In genomic region chr17:72401883-72402726, GRCh38 we compare ENCODE assay signal across 39 cellular contexts.
"Had no signal": no experiment of that assay in that cellular context is flagged by ENCODE, and none has a peak within 500 bp of the region (broad histone marks: within the 10 kb centered on the region; RNA-seq: fewer than 3 reads in every experiment).

No MANE protein-coding gene starts in this region.

- H3K4me3 ChIP-seq: ascending aorta, body of pancreas, breast epithelium had no signal

- DNase-seq: activated CD4-positive, alpha-beta memory T cell treated with anti-CD3 and anti-CD28 coated beads, Interleukin-2, amount 10 ng/mL, durations not matched to agents 7 days and 5 days; activated CD4-positive, alpha-beta T cell treated with anti-CD3 and anti-CD28 coated beads for 1 hour; activated CD4-positive, alpha-beta T cell treated with anti-CD3 and anti-CD28 coated beads for 48 hours; activated CD4-positive, CD25-positive, alpha-beta regulatory T cell; activated CD8-positive, alpha-beta memory T cell treated with anti-CD3 and anti-CD28 coated beads for 24 hours; activated CD8-positive, alpha-beta memory T cell treated with anti-CD3 and anti-CD28 coated beads, Interleukin-2, amount 10 ng/mL, durations not matched to agents 7 days and 5 days; activated gamma-delta T cell; activated naive CD4-positive, alpha-beta T cell treated with Interleukin-2 at 50 U/mL for 16 hours; activated naive CD8-positive, alpha-beta T cell treated with anti-CD3 and anti-CD28 coated beads, Interleukin-2, amount 10 ng/mL, durations not matched to agents 7 days and 5 days; activated T-cell treated with anti-CD3 and anti-CD28 coated beads, Interleukin-2, amount 50 U/mL, for 1 hour; activated T-cell treated with anti-CD3 and anti-CD28 coated beads, Interleukin-2, amount 50 U/mL, for 72 hours; amygdala; body of pancreas; central memory CD4-positive, alpha-beta T cell; MM.1S; MV-4-11; NCI-H1092; NCI-H1417; NCI-H146; NCI-H187 treated with DMSO at 0.1 percent for 48 hours; NCI-H2081; NCI-H226; NCI-H526; NCI-H748 treated with DMSO at 0.1 percent for 48 hours; NK-92 treated with Interleukin-12 subunit alpha and Interleukin-12 subunit beta, amount 100 ng/mL, for 24 hours; PC-3; Right ventricle myocardium superior; SW 1271; T-helper 1 cell; T-helper 2 cell; T-helper 9 cell; WERI-Rb-1 had no signal

- H3K36me3 ChIP-seq: ascending aorta, breast epithelium, WERI-Rb-1 had no signal

- H3K27me3 ChIP-seq: ascending aorta, body of pancreas, breast epithelium had no signal

- H3K27ac Mint-ChIP-seq: activated CD4-positive, alpha-beta memory T cell treated with anti-CD3 and anti-CD28 coated beads, Interleukin-2, amount 10 ng/mL, durations not matched to agents 7 days and 5 days; activated CD8-positive, alpha-beta memory T cell treated with anti-CD3 and anti-CD28 coated beads, Interleukin-2, amount 10 ng/mL, durations not matched to agents 7 days and 5 days; activated naive CD4-positive, alpha-beta T cell treated with anti-CD3 and anti-CD28 coated beads, Interleukin-2, amount 50 U/mL, for 24 hours; activated naive CD8-positive, alpha-beta T cell treated with anti-CD3 and anti-CD28 coated beads, Interleukin-2, amount 10 ng/mL, durations not matched to agents 7 days and 5 days; activated T-cell treated with anti-CD3 and anti-CD28 coated beads, Interleukin-2, amount 50 U/mL, for 72 hours; activated T-helper 2 cell treated with anti-CD3 and anti-CD28 coated beads, Interferon-gamma antibody, Interleukin-2, Interleukin-4, amounts not matched to agents 10 μg/mL and 5 μg/mL and 100 μg/mL, durations not matched to agents 14 hours and 24 hours and 36 hours had no signal

- H3K9me3 Mint-ChIP-seq: activated naive CD4-positive, alpha-beta T cell treated with anti-CD3 and anti-CD28 coated beads, Interleukin-2, amount 50 U/mL, for 24 hours; activated T-helper 2 cell treated with anti-CD3 and anti-CD28 coated beads, Interferon-gamma antibody, Interleukin-2, Interleukin-4, amounts not matched to agents 10 μg/mL and 5 μg/mL and 100 μg/mL, durations not matched to agents 14 hours and 24 hours and 36 hours had no signal

- H3K4me1 ChIP-seq: ascending aorta had no signal

- H3K27ac ChIP-seq: ascending aorta, body of pancreas, breast epithelium, KMS-11, RWPE1, WERI-Rb-1 had no signal

- H3K27me3 Mint-ChIP-seq: activated CD4-positive, alpha-beta memory T cell treated with anti-CD3 and anti-CD28 coated beads, Interleukin-2, amount 10 ng/mL, durations not matched to agents 7 days and 5 days; activated CD8-positive, alpha-beta memory T cell treated with anti-CD3 and anti-CD28 coated beads, Interleukin-2, amount 10 ng/mL, durations not matched to agents 7 days and 5 days; activated naive CD8-positive, alpha-beta T cell treated with anti-CD3 and anti-CD28 coated beads, Interleukin-2, amount 10 ng/mL, durations not matched to agents 7 days and 5 days had no signal

- H3K36me3 Mint-ChIP-seq: activated CD8-positive, alpha-beta memory T cell treated with anti-CD3 and anti-CD28 coated beads, Interleukin-2, amount 10 ng/mL, durations not matched to agents 7 days and 5 days; activated naive CD4-positive, alpha-beta T cell treated with anti-CD3 and anti-CD28 coated beads, Interleukin-2, amount 50 U/mL, for 24 hours; activated naive CD8-positive, alpha-beta T cell treated with anti-CD3 and anti-CD28 coated beads, Interleukin-2, amount 10 ng/mL, durations not matched to agents 7 days and 5 days had no signal

- ATAC-seq: activated CD8-positive, alpha-beta memory T cell treated with anti-CD3 and anti-CD28 coated beads, Interleukin-2, amount 10 ng/mL, durations not matched to agents 7 days and 5 days; activated T-cell treated with anti-CD3 and anti-CD28 coated beads, Interleukin-2, amount 50 U/mL, for 72 hours; body of pancreas; PC-3 had no signal

- H3K9me3 ChIP-seq: ascending aorta, body of pancreas, breast epithelium had no signal

- H3K4me1 Mint-ChIP-seq: activated CD4-positive, alpha-beta memory T cell treated with anti-CD3 and anti-CD28 coated beads, Interleukin-2, amount 10 ng/mL, durations not matched to agents 7 days and 5 days; activated CD8-positive, alpha-beta memory T cell treated with anti-CD3 and anti-CD28 coated beads, Interleukin-2, amount 10 ng/mL, durations not matched to agents 7 days and 5 days; activated naive CD4-positive, alpha-beta T cell treated with anti-CD3 and anti-CD28 coated beads, Interleukin-2, amount 50 U/mL, for 24 hours had no signal

- H3K4me3 Mint-ChIP-seq: activated CD4-positive, alpha-beta memory T cell treated with anti-CD3 and anti-CD28 coated beads, Interleukin-2, amount 10 ng/mL, durations not matched to agents 7 days and 5 days; activated CD8-positive, alpha-beta memory T cell treated with anti-CD3 and anti-CD28 coated beads, Interleukin-2, amount 10 ng/mL, durations not matched to agents 7 days and 5 days; activated naive CD4-positive, alpha-beta T cell treated with anti-CD3 and anti-CD28 coated beads, Interleukin-2, amount 50 U/mL, for 24 hours; activated naive CD8-positive, alpha-beta T cell treated with anti-CD3 and anti-CD28 coated beads, Interleukin-2, amount 10 ng/mL, durations not matched to agents 7 days and 5 days; activated T-cell treated with anti-CD3 and anti-CD28 coated beads, Interleukin-2, amount 50 U/mL, for 72 hours had no signal

- FAIRE-seq: RCC 7860 had no signal
